Comparison of ENCODE assay signal across 8 cellular contexts in genomic region chr7:6272481-6273323, GRCh38. TPM values are rescaled to one million over a fixed set of nuclear protein-coding genes. Genes with fewer than 3 reads are reported as not detected.
DNase-seq lines count a peak whose midpoint lies in the region; ATAC-seq and FAIRE-seq lines count a peak whose summit lies in the region.

TSS of gene CYTH3 (minus strand) at chr7:6272624. CDS start at chr7:6272507, 117 bp downstream.

- H3K4me1 ChIP-seq in neuron (ENCODE audit: insufficient read depth, low read length) = peaks cover 32% of the 10 kb centered on the region

- H3K4me3 ChIP-seq in neuron (ENCODE audit: low read length) = peak within 1 kb of the TSS; percentile 99

- no peaks in the 10 kb centered on the region for H3K36me3 ChIP-seq in neuron (ENCODE audit: insufficient read depth, low read length)

- DNase-seq in DMS153 treated with DMSO at 0.1 percent for 48 hours (lab: John Stamatoyannopoulos, UW; ENCODE audit: unreplicated experiment) (peak; percentile 81), HuH-7.5 (ENCODE audit: low spot score) (peak; percentile 88), SHP77 treated with DMSO at 0.1 percent for 48 hours (lab: John Stamatoyannopoulos, UW) (peak; percentile 44), frontal cortex (ENCODE audit: low spot score in 2 of 2) (peak; percentile 99), stromal cell of bone marrow (ENCODE audit: low read depth) (peak; percentile 48)
- peak; percentile 38 to 69 (median 43) for DNase-seq in activated naive CD4-positive, alpha-beta T cell (lab: John Stamatoyannopoulos, UW)

- FAIRE-seq in frontal cortex (lab: Jason Lieb, UNC) = no peak

- H3K9me3 ChIP-seq in neuron (ENCODE audit: low read length) = no peaks in the 10 kb centered on the region

- peaks cover 4% of the 10 kb centered on the region for H3K27me3 ChIP-seq in neuron (ENCODE audit: insufficient read depth, low read length)

- peak within 1 kb of the TSS; percentile 65 for H2AFZ ChIP-seq in neuron (ENCODE audit: low read depth, low read length)

- ATAC-seq in GM21447 (IDR thresholded peaks at IDR 0.05; ENCODE audit: unreplicated experiment) = peak; percentile 71

RNA-seq across cellular contexts. Expression of gene CYTH3, which starts in this region (rescaled TPM):
- total RNA-seq in frontal cortex = 26.9 TPM

Comparison
In these comparisons a context has a peak if more than half of its experiments do, and no peak if none do; other contexts are left out.
1. Peak in every context shown above with its lines: DNase-seq, ATAC-seq and H3K4me3 ChIP-seq.
2. DNase-seq: peak in every context shown above with its lines; median percentile 99 in frontal cortex; 88 in HuH-7.5; 81 in DMS153 treated with DMSO at 0.1 percent for 48 hours; 48 in stromal cell of bone marrow; 44 in SHP77 treated with DMSO at 0.1 percent for 48 hours; 43 in activated naive CD4-positive, alpha-beta T cell.